In genomic region chr5:57431816-57432215, GRCh38 we compare ENCODE assay signal across 31 cellular contexts. TPM values are rescaled to one million over a fixed set of nuclear protein-coding genes. Genes with fewer than 3 reads are reported as not detected.
"Had no signal": no experiment of that assay in that cellular context is flagged by ENCODE, and none has a peak within 500 bp of the region (broad histone marks: within the 10 kb centered on the region; RNA-seq: fewer than 3 reads in every experiment).

No MANE protein-coding gene starts in this region.

- H3K27ac ChIP-seq: ascending aorta, cardiac muscle cell, SJCRH30 had no signal

- H3K27me3 Mint-ChIP-seq: activated naive CD4-positive, alpha-beta T cell treated with anti-CD3 and anti-CD28 coated beads, Interleukin-2, amount 50 U/mL, for 24 hours had no signal

- H3K4me2 ChIP-seq: SK-N-SH had no signal

- H3K9me3 Mint-ChIP-seq: activated CD4-positive, alpha-beta T cell treated with anti-CD3 and anti-CD28 coated beads, Interleukin-2, amount 10 ng/mL, durations not matched to agents 7 days and 5 days; activated naive CD4-positive, alpha-beta T cell treated with anti-CD3 and anti-CD28 coated beads, Interleukin-2, amount 50 U/mL, for 24 hours; activated naive CD8-positive, alpha-beta T cell treated with anti-CD3 and anti-CD28 coated beads, Interleukin-2, amount 10 ng/mL, durations not matched to agents 7 days and 5 days; activated T-cell treated with anti-CD3 and anti-CD28 coated beads, Interleukin-2, amount 50 U/mL, for 24 hours; activated T-helper 2 cell treated with anti-CD3 and anti-CD28 coated beads, Interferon-gamma antibody, Interleukin-2, Interleukin-4, amounts not matched to agents 10 μg/mL and 5 μg/mL and 100 μg/mL, durations not matched to agents 14 hours and 24 hours and 36 hours; T-helper 1 cell treated with Interleukin-12 subunit alpha and Interleukin-12 subunit beta and Interleukin-4 antibody, amounts not matched to agents 30 μg/mL and 1 μg/mL, for 36 hours; T-helper 2 cell treated with Interferon-gamma antibody and Interleukin-4, amounts not matched to agents 5 μg/mL and 100 μg/mL, for 36 hours had no signal

- DNase-seq: activated CD4-positive, alpha-beta T cell treated with anti-CD3 and anti-CD28 coated beads for 36 hours; activated CD4-positive, alpha-beta T cell treated with anti-CD3 and anti-CD28 coated beads, Interleukin-2, amount 10 ng/mL, durations not matched to agents 7 days and 5 days; activated CD4-positive, alpha-beta T cell treated with anti-CD3 and anti-CD28 coated beads, Interleukin-2, amount 50 U/mL, for 48 hours; activated CD8-positive, alpha-beta T cell treated with anti-CD3 and anti-CD28 coated beads, Interleukin-2, amount 10 ng/mL, durations not matched to agents 7 days and 5 days; activated gamma-delta T cell; activated naive CD4-positive, alpha-beta T cell treated with Interleukin-2 at 50 U/mL for 16 hours; activated naive CD8-positive, alpha-beta T cell treated with anti-CD3 and anti-CD28 coated beads, Interleukin-2, amount 10 ng/mL, durations not matched to agents 7 days and 5 days; activated T-cell treated with anti-CD3 and anti-CD28 coated beads, Interleukin-2, amount 50 U/mL, for 24 hours; amygdala; Karpas-422; KBM-7; MM.1S; MV-4-11; NCI-H1092; NCI-H1436 treated with DMSO at 0.1 percent for 48 hours; NCI-H1694 treated with DMSO at 0.1 percent for 48 hours; NCI-H2029; NCI-H345; NCI-H524 treated with DMSO at 0.1 percent for 48 hours; NK-92 treated with Interleukin-12 subunit alpha and Interleukin-12 subunit beta, amount 100 ng/mL, for 24 hours; SHP77; SJCRH30; SK-N-SH had no signal

- H3K36me3 ChIP-seq: ascending aorta, cardiac muscle cell, SJCRH30 had no signal

- H3K9me2 ChIP-seq: SK-N-SH had no signal

- ATAC-seq: activated CD4-positive, alpha-beta T cell treated with anti-CD3 and anti-CD28 coated beads for 36 hours; activated CD8-positive, alpha-beta T cell treated with anti-CD3 and anti-CD28 coated beads, Interleukin-2, amount 10 ng/mL, durations not matched to agents 7 days and 5 days had no signal

- H3K36me3 Mint-ChIP-seq: activated naive CD4-positive, alpha-beta T cell treated with anti-CD3 and anti-CD28 coated beads, Interleukin-2, amount 50 U/mL, for 24 hours; activated naive CD8-positive, alpha-beta T cell treated with anti-CD3 and anti-CD28 coated beads, Interleukin-2, amount 10 ng/mL, durations not matched to agents 7 days and 5 days had no signal

- H3K9ac ChIP-seq: SK-N-SH had no signal

- H3K27me3 ChIP-seq: ascending aorta, cardiac muscle cell, SJCRH30 had no signal

- H3K4me1 ChIP-seq: SJCRH30 had no signal

- H3K9me3 ChIP-seq: ascending aorta, SK-N-SH had no signal

- H3K4me3 ChIP-seq: ascending aorta, cardiac muscle cell, SJCRH30 had no signal

- H3K4me1 Mint-ChIP-seq: activated CD4-positive, alpha-beta T cell treated with anti-CD3 and anti-CD28 coated beads for 36 hours; activated CD4-positive, alpha-beta T cell treated with anti-CD3 and anti-CD28 coated beads, Interleukin-2, amount 10 ng/mL, durations not matched to agents 7 days and 5 days; activated naive CD4-positive, alpha-beta T cell treated with anti-CD3 and anti-CD28 coated beads, Interleukin-2, amount 50 U/mL, for 24 hours; activated naive CD8-positive, alpha-beta T cell treated with anti-CD3 and anti-CD28 coated beads, Interleukin-2, amount 10 ng/mL, durations not matched to agents 7 days and 5 days had no signal

- H3K4me3 Mint-ChIP-seq: activated CD4-positive, alpha-beta T cell treated with anti-CD3 and anti-CD28 coated beads for 36 hours; activated CD4-positive, alpha-beta T cell treated with anti-CD3 and anti-CD28 coated beads, Interleukin-2, amount 10 ng/mL, durations not matched to agents 7 days and 5 days; activated CD8-positive, alpha-beta T cell treated with anti-CD3 and anti-CD28 coated beads, Interleukin-2, amount 10 ng/mL, durations not matched to agents 7 days and 5 days; activated naive CD4-positive, alpha-beta T cell treated with anti-CD3 and anti-CD28 coated beads, Interleukin-2, amount 50 U/mL, for 24 hours; activated naive CD8-positive, alpha-beta T cell treated with anti-CD3 and anti-CD28 coated beads, Interleukin-2, amount 10 ng/mL, durations not matched to agents 7 days and 5 days; activated T-cell treated with anti-CD3 and anti-CD28 coated beads, Interleukin-2, amount 50 U/mL, for 24 hours; T-helper 1 cell treated with Interleukin-12 subunit alpha and Interleukin-12 subunit beta and Interleukin-4 antibody, amounts not matched to agents 30 μg/mL and 1 μg/mL, for 36 hours; T-helper 2 cell treated with Interferon-gamma antibody and Interleukin-4, amounts not matched to agents 5 μg/mL and 100 μg/mL, for 36 hours had no signal

- H3K27ac Mint-ChIP-seq: activated CD4-positive, alpha-beta T cell treated with anti-CD3 and anti-CD28 coated beads for 36 hours; activated CD4-positive, alpha-beta T cell treated with anti-CD3 and anti-CD28 coated beads, Interleukin-2, amount 10 ng/mL, durations not matched to agents 7 days and 5 days; activated CD8-positive, alpha-beta T cell treated with anti-CD3 and anti-CD28 coated beads, Interleukin-2, amount 10 ng/mL, durations not matched to agents 7 days and 5 days; activated naive CD4-positive, alpha-beta T cell treated with anti-CD3 and anti-CD28 coated beads, Interleukin-2, amount 50 U/mL, for 24 hours; activated naive CD8-positive, alpha-beta T cell treated with anti-CD3 and anti-CD28 coated beads, Interleukin-2, amount 10 ng/mL, durations not matched to agents 7 days and 5 days; activated T-cell treated with anti-CD3 and anti-CD28 coated beads, Interleukin-2, amount 50 U/mL, for 24 hours; activated T-helper 2 cell treated with anti-CD3 and anti-CD28 coated beads, Interferon-gamma antibody, Interleukin-2, Interleukin-4, amounts not matched to agents 10 μg/mL and 5 μg/mL and 100 μg/mL, durations not matched to agents 14 hours and 24 hours and 36 hours; T-helper 1 cell treated with Interleukin-12 subunit alpha and Interleukin-12 subunit beta and Interleukin-4 antibody, amounts not matched to agents 30 μg/mL and 1 μg/mL, for 36 hours; T-helper 2 cell treated with Interferon-gamma antibody and Interleukin-4, amounts not matched to agents 5 μg/mL and 100 μg/mL, for 36 hours had no signal

RNA-seq across cellular contexts. Expression of gene ACTBL2, which starts 50.8 kb away (rescaled TPM):
- total RNA-seq: activated CD4-positive, alpha-beta T cell treated with anti-CD3 and anti-CD28 coated beads for 36 hours; activated CD4-positive, alpha-beta T cell treated with anti-CD3 and anti-CD28 coated beads, Interleukin-2, amount 10 ng/mL, durations not matched to agents 7 days and 5 days; activated CD8-positive, alpha-beta T cell treated with anti-CD3 and anti-CD28 coated beads, Interleukin-2, amount 10 ng/mL, durations not matched to agents 7 days and 5 days; activated naive CD8-positive, alpha-beta T cell treated with anti-CD3 and anti-CD28 coated beads, Interleukin-2, amount 10 ng/mL, durations not matched to agents 7 days and 5 days; activated T-helper 2 cell treated with anti-CD3 and anti-CD28 coated beads, Interferon-gamma antibody, Interleukin-2, Interleukin-4, amounts not matched to agents 10 μg/mL and 5 μg/mL and 100 μg/mL, durations not matched to agents 14 hours and 24 hours and 36 hours; ascending aorta; cardiac muscle cell; NCI-H460; OCI-LY7; SJCRH30 had no signal
- polyA plus RNA-seq: cardiac muscle cell had no signal
